Comparison of ENCODE assay signal across 18 cellular contexts in the genomic region with DNA sequence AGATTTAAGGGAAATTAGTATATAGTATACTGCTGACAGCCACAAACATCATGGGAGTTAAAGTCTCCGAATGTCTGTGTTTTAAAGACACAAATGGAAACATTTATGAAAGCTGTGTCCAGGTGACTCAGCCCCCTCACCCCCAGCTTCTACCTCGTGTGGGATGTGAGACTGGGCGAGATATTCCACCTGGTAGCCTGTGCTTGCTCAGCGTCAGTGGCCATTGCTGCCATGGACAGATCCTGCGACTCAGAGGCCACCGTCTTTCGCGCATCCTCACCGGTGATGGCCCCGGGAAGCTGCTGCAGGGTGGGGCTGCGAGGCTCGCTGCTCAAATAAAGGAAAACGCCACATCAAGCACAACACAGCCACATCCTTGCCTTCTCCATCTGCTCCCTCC. TPM values are rescaled to one million over a fixed set of nuclear protein-coding genes. Genes with fewer than 3 reads are reported as not detected.
A peak's percentile ranks its signal among the peaks of the same experiment; 100 is the strongest.
DNase-seq lines count a peak whose midpoint lies in the region; ATAC-seq, FAIRE-seq and TF ChIP-seq lines count a peak whose summit lies in the region.
"Had no signal": no experiment of that assay in that cellular context is flagged by ENCODE, and none has a peak within 500 bp of the region (broad histone marks: within the 10 kb centered on the region; RNA-seq: fewer than 3 reads in every experiment).

No MANE protein-coding gene starts in this region.

- H3K9me3 Mint-ChIP-seq in glutamatergic neuron (ENCODE audit: unreplicated experiment), result peaks cover 8% of the 10 kb centered on the region
- H3K9me3 Mint-ChIP-seq in stimulated activated naive B cell treated with anti-CD40 and anti-IgM and Interleukin-4, amounts not matched to agents 10 μg/mL and 1 μg/mL and 100 μg/mL, for 72 hours, result no peaks in the 10 kb centered on the region

- H3K36me3 Mint-ChIP-seq in glutamatergic neuron (ENCODE audit: unreplicated experiment), result no peaks in the 10 kb centered on the region
- H3K36me3 Mint-ChIP-seq in stimulated activated naive B cell treated with anti-CD40 and anti-IgM and Interleukin-4, amounts not matched to agents 10 μg/mL and 1 μg/mL and 100 μg/mL, for 72 hours, result peaks cover 61 to 65% of the 10 kb centered on the region in 2 donors

- peak in 2 of 3 donors; percentile 24 to 31 for DNase-seq in stimulated activated CD4-positive, alpha-beta T cell treated with anti-CD3 and anti-CD28 coated beads, Interleukin-12 subunit alpha, Interleukin-12 subunit beta, amount 100 ng/mL, for 48 hours (ENCODE audit: low read depth in 2 of 3, low spot score in 1 of 3)
- no peak for DNase-seq in stimulated activated CD4-positive, alpha-beta T cell treated with anti-CD3 and anti-CD28 coated beads, Interleukin-4, amount 100 ng/mL, for 1 hour
- DNase-seq in SHP77 treated with DMSO at 0.1 percent for 48 hours (lab: John Stamatoyannopoulos, UW) (peak; percentile 53), glutamatergic neuron (peak; percentile 24), GM12891 (ENCODE audit: insufficient read length, low spot score) (no peak), nucleus accumbens (lab: John Stamatoyannopoulos, UW) (no peak)
- DNase-seq in stimulated activated naive B cell treated with anti-CD40 and anti-IgM and Interleukin-4, amounts not matched to agents 10 μg/mL and 1 μg/mL and 100 μg/mL, for 72 hours, result no peak
- DNase-seq: BE2C, caudate nucleus, DMS79, foreskin melanocyte, Kasumi-1, NCI-H1694, NCI-H524, occipital lobe, PC-9, transverse colon had no signal

- no peak for FAIRE-seq in GM12891 (lab: Jason Lieb, UNC)

- H3K27me3 Mint-ChIP-seq in glutamatergic neuron (ENCODE audit: unreplicated experiment), result no peaks in the 10 kb centered on the region
- H3K27me3 Mint-ChIP-seq in stimulated activated naive B cell treated with anti-CD40 and anti-IgM and Interleukin-4, amounts not matched to agents 10 μg/mL and 1 μg/mL and 100 μg/mL, for 72 hours, result peaks cover 0 to 9% of the 10 kb centered on the region in 2 donors

- H3K4me1 Mint-ChIP-seq in glutamatergic neuron (ENCODE audit: low read depth, unreplicated experiment), result peaks cover 4% of the 10 kb centered on the region
- peaks cover 3 to 16% of the 10 kb centered on the region in 2 donors for H3K4me1 Mint-ChIP-seq in stimulated activated naive B cell treated with anti-CD40 and anti-IgM and Interleukin-4, amounts not matched to agents 10 μg/mL and 1 μg/mL and 100 μg/mL, for 72 hours

- TF ChIP-seq CTCF in glutamatergic neuron (IDR thresholded peaks at IDR 0.05; ENCODE audit: partially characterized antibody, unreplicated experiment), result no peak

- no peak for TF ChIP-seq POLR2A in GM12891 (IDR thresholded peaks at IDR 0.05; ENCODE audit: low read depth, low read length)

- ATAC-seq in stimulated activated naive B cell treated with anti-CD40 and anti-IgM and Interleukin-4, amounts not matched to agents 10 μg/mL and 1 μg/mL and 100 μg/mL, for 72 hours (replicated peaks), result peak; percentile 27 to 41
- ATAC-seq in GM18517 (IDR thresholded peaks at IDR 0.05; ENCODE audit: unreplicated experiment), result no peak

- H3K27ac Mint-ChIP-seq in glutamatergic neuron (ENCODE audit: unreplicated experiment), result no peak overlapping the region
- no peak overlapping the region for H3K27ac Mint-ChIP-seq in stimulated activated naive B cell treated with anti-CD40 and anti-IgM and Interleukin-4, amounts not matched to agents 10 μg/mL and 1 μg/mL and 100 μg/mL, for 72 hours

- no peak overlapping the region for H3K4me3 Mint-ChIP-seq in glutamatergic neuron (ENCODE audit: unreplicated experiment)
- H3K4me3 Mint-ChIP-seq in stimulated activated naive B cell treated with anti-CD40 and anti-IgM and Interleukin-4, amounts not matched to agents 10 μg/mL and 1 μg/mL and 100 μg/mL, for 72 hours, result no peak overlapping the region

TF ChIP-seq in GM12891, 5 proteins besides CTCF, POLR2A, EP300 and RAD21:
- TF ChIP-seq TAF1 (IDR thresholded peaks at IDR 0.05; ENCODE audit: low read depth, low read length), result no peak
- TF ChIP-seq POLR2AphosphoS5 (IDR thresholded peaks at IDR 0.05; ENCODE audit: low read depth, low read length), result no peak
- TF ChIP-seq PAX5 (IDR thresholded peaks at IDR 0.05; ENCODE audit: insufficient read depth, low read length, severe bottlenecking), result no peak
- TF ChIP-seq SPI1 (IDR thresholded peaks at IDR 0.05; ENCODE audit: low read depth, low read length), result no peak
- TF ChIP-seq POU2F2 (IDR thresholded peaks at IDR 0.05; ENCODE audit: low read depth, low read length), result no peak
TF ChIP-seq in GM12891: peak in this region for 0.

RNA-seq across cellular contexts. Expression of gene EXOC3, which starts 31.2 kb away (rescaled TPM):
- total RNA-seq in glutamatergic neuron (ENCODE audit: unreplicated experiment), result 55.4 TPM
- 46.1 TPM for polyA plus RNA-seq in GM12891 (2012; ENCODE audit: low read depth, missing spikeins)

Comparison
In these comparisons a context has a peak if more than half of its experiments do, and no peak if none do; other contexts are left out.
1. DNase-seq: peak in stimulated activated CD4-positive, alpha-beta T cell treated with anti-CD3 and anti-CD28 coated beads, Interleukin-12 subunit alpha, Interleukin-12 subunit beta, amount 100 ng/mL, for 48 hours (2 of 3), SHP77 treated with DMSO at 0.1 percent for 48 hours (single experiment) and glutamatergic neuron (single experiment); none in stimulated activated CD4-positive, alpha-beta T cell treated with anti-CD3 and anti-CD28 coated beads, Interleukin-4, amount 100 ng/mL, for 1 hour (single experiment), stimulated activated naive B cell treated with anti-CD40 and anti-IgM and Interleukin-4, amounts not matched to agents 10 μg/mL and 1 μg/mL and 100 μg/mL, for 72 hours (single experiment), GM12891 (single experiment) and nucleus accumbens (0 of 56).